ENCODE assay signal across 17 cellular contexts in genomic region chr9:99515087-99515486, GRCh38.
DNase-seq lines count a peak whose midpoint lies in the region; ATAC-seq and TF ChIP-seq lines count a peak whose summit lies in the region.
"Had no signal": no experiment of that assay in that cellular context is flagged by ENCODE, and none has a peak within 500 bp of the region (broad histone marks: within the 10 kb centered on the region; RNA-seq: fewer than 3 reads in every experiment).

No MANE protein-coding gene starts in this region.

- H3K9me3 ChIP-seq in OCI-LY3 (ENCODE audit: insufficient read depth, low read length) (no peaks in the 10 kb centered on the region), thyroid gland (no peaks in the 10 kb centered on the region)
- H3K9me3 ChIP-seq: breast epithelium had no signal

- no peaks in the 10 kb centered on the region for H4K20me1 ChIP-seq in OCI-LY3 (ENCODE audit: insufficient read depth, low read length)

- H3K4me3 ChIP-seq in OCI-LY3 (ENCODE audit: low read length): no peak overlapping the region
- no peak overlapping the region for H3K4me3 ChIP-seq in thyroid gland (replicated peaks in 1 of 3)
- H3K4me3 ChIP-seq: breast epithelium had no signal

- no peak for DNase-seq in cardiac septum (ENCODE audit: low spot score)
- DNase-seq in thyroid gland: no peak
- DNase-seq: activated CD4-positive, CD25-positive, alpha-beta regulatory T cell treated with anti-CD3 and anti-CD28 coated beads, Interleukin-2, amount 50 U/mL, for 72 hours; activated CD8-positive, alpha-beta memory T cell treated with anti-CD3 and anti-CD28 coated beads, Interleukin-2, amount 50 U/mL, for 48 hours; activated naive CD4-positive, alpha-beta T cell treated with anti-CD3 and anti-CD28 coated beads, Interleukin-2, amount 50 U/mL, for 16 hours; CD4-positive, CD25-positive, alpha-beta regulatory T cell; kidney glomerular epithelial cell; MM.1S; NCI-H774; stimulated activated naive CD4-positive, alpha-beta T cell had no signal

- WGBS in thyroid gland, 2 donors: 82 to 91% methylated on average over 1 of the region's 1 CpG

- H3K4me2 ChIP-seq in OCI-LY3 (ENCODE audit: low read length): no peak overlapping the region; the same call in 1 of the 2 replicates

- TF ChIP-seq CTCF in OCI-LY3 (IDR thresholded peaks at IDR 0.05; ENCODE audit: low read depth, low read length) (peak; percentile 16; the same call in 1 of the 2 replicates), thyroid gland (IDR thresholded peaks at IDR 0.05) (no peak)

- no peak overlapping the region for H2AFZ ChIP-seq in OCI-LY3 (ENCODE audit: low read depth, low read length)

- no peak overlapping the region for H3K9ac ChIP-seq in OCI-LY3 (ENCODE audit: low read length)

- no peak overlapping the region for H3K27ac ChIP-seq in OCI-LY3 (ENCODE audit: low read length)
- no peak overlapping the region for H3K27ac ChIP-seq in thyroid gland
- H3K27ac ChIP-seq: breast epithelium, RWPE1 had no signal

- no peaks in the 10 kb centered on the region for H3K79me2 ChIP-seq in OCI-LY3 (ENCODE audit: low read length)

- H3K4me1 ChIP-seq in OCI-LY3 (ENCODE audit: low read length) (peaks cover 51% of the 10 kb centered on the region), thyroid gland (no peaks in the 10 kb centered on the region)
- H3K4me1 ChIP-seq: breast epithelium had no signal

- no peak for TF ChIP-seq POLR2A in thyroid gland (IDR thresholded peaks at IDR 0.05)

- intact Hi-C loops in cardiac septum (cut with DNase I): no loop called here
- intact Hi-C loops in thyroid gland (cut with DNase I): no loop called here

- peak; percentile 40 for ATAC-seq in GM18909 (IDR thresholded peaks at IDR 0.05; ENCODE audit: poor library complexity, unreplicated experiment)
- peak; percentile 39 for ATAC-seq in HG02981 (IDR thresholded peaks at IDR 0.05; ENCODE audit: unreplicated experiment)
- no peak for ATAC-seq in GM21447 (IDR thresholded peaks at IDR 0.05; ENCODE audit: unreplicated experiment)
- ATAC-seq in HG03045 (IDR thresholded peaks at IDR 0.05; ENCODE audit: unreplicated experiment): no peak

- H3K36me3 ChIP-seq in OCI-LY3 (replicated peaks; ENCODE audit: low read depth, low read length) (no peaks in the 10 kb centered on the region), thyroid gland (no peaks in the 10 kb centered on the region)
- H3K36me3 ChIP-seq: breast epithelium had no signal

- no peaks in the 10 kb centered on the region for H3K27me3 ChIP-seq in OCI-LY3 (ENCODE audit: low read depth, low read length)
- H3K27me3 ChIP-seq in thyroid gland: no peaks in the 10 kb centered on the region
- H3K27me3 ChIP-seq: breast epithelium had no signal

Comparison
In these comparisons a context has a peak if more than half of its experiments do, and no peak if none do; other contexts are left out.
1. ATAC-seq: peak in GM18909 (single experiment) and HG02981 (single experiment); none in GM21447 (single experiment) and HG03045 (single experiment).